In genomic region chr14:34874386-34875030, GRCh38 we compare ENCODE assay signal across 8 cellular contexts. TPM values are rescaled to one million over a fixed set of nuclear protein-coding genes. Genes with fewer than 3 reads are reported as not detected.
DNase-seq lines count a peak whose midpoint lies in the region; ATAC-seq lines count a peak whose summit lies in the region.

No MANE protein-coding gene starts in this region.

- H3K27ac ChIP-seq in cingulate gyrus (ENCODE audit: low read depth, low read length): peak overlapping the region; percentile 93

- DNase-seq in SIG-M5 treated with dmso at 0.1 percent for 504 hours (lab: John Stamatoyannopoulos, UW; ENCODE audit: unreplicated experiment) (peak; percentile 37), SIG-M5 (lab: John Stamatoyannopoulos, UW) (no peak), NCI-H1417 treated with DMSO at 0.1 percent for 48 hours (lab: John Stamatoyannopoulos, UW) (peak; percentile 22), left lobe of liver (ENCODE audit: low spot score) (peak; percentile 67)
- DNase-seq in stimulated activated CD4-positive, alpha-beta T cell treated with anti-CD3 and anti-CD28 coated beads, Interleukin-4, amount 100 ng/mL, for 24 hours: peak; percentile 52

- ATAC-seq in HG02798 (IDR thresholded peaks at IDR 0.05; ENCODE audit: poor library complexity, unreplicated experiment): peak; percentile 31
- ATAC-seq in activated CD4-positive, CD25-positive, alpha-beta regulatory T cell treated with anti-CD3 and anti-CD28 coated beads, Interleukin-2, amount 50 U/mL, for 24 hours: peak; percentile 27 to 32
- ATAC-seq in left lobe of liver: peak; percentile 63

RNA-seq across cellular contexts. Expression of gene BAZ1A, which starts 0.7 kb away (rescaled TPM):
- 10.6 TPM for total RNA-seq in left lobe of liver
